ENCODE assay signal across 16 cellular contexts in genomic region chrX:71017396-71017939, GRCh38. TPM values are rescaled to one million over a fixed set of nuclear protein-coding genes. Genes with fewer than 3 reads are reported as not detected.
A peak's percentile ranks its signal among the peaks of the same experiment; 100 is the strongest.
DNase-seq lines count a peak whose midpoint lies in the region; ATAC-seq and TF ChIP-seq lines count a peak whose summit lies in the region.
"Had no signal": no experiment of that assay in that cellular context is flagged by ENCODE, and none has a peak within 500 bp of the region (broad histone marks: within the 10 kb centered on the region; RNA-seq: fewer than 3 reads in every experiment).

No MANE protein-coding gene starts in this region.

- no peaks in the 10 kb centered on the region for H3K36me3 ChIP-seq in CD8-positive, alpha-beta memory T cell (ENCODE audit: insufficient read depth, low read length)
- H3K36me3 ChIP-seq: Peyer's patch had no signal

- in situ Hi-C loops in astrocyte of the cerebellum (cut with HindIII; ENCODE audit: low sequenced_read_pairs) = no loop called here

- H3K9me3 ChIP-seq in CD8-positive, alpha-beta memory T cell (ENCODE audit: low read length) = no peaks in the 10 kb centered on the region
- H3K9me3 ChIP-seq: BLaER1 treated with 17β-estradiol and CSF1 and Interleukin-3, amounts not matched to agents 10 nM and 100 nM; Peyer's patch had no signal

- H3K4me1 ChIP-seq in CD8-positive, alpha-beta memory T cell (ENCODE audit: insufficient read depth, low read length) = no peaks in the 10 kb centered on the region
- H3K4me1 ChIP-seq: BLaER1 treated with 17β-estradiol and CSF1 and Interleukin-3, amounts not matched to agents 10 nM and 100 nM; Peyer's patch had no signal

- no peak for DNase-seq in activated T-cell treated with anti-CD3 and anti-CD28 coated beads, Interleukin-2, amount 50 U/mL, for 72 hours
- DNase-seq in activated T-cell treated with anti-CD3 and anti-CD28 coated beads, Interleukin-2, amount 50 U/mL, for 24 hours = no peak
- DNase-seq in astrocyte of the cerebellum (ENCODE audit: low read depth) (peak; percentile 22), fibroblast of pulmonary artery (ENCODE audit: low read depth) (peak; percentile 4), retinal pigment epithelial cell (ENCODE audit: low read depth) (peak; percentile 28), HEK293T (ENCODE audit: extremely low spot score) (no peak)
- DNase-seq in CD8-positive, alpha-beta memory T cell = no peak
- DNase-seq: H9, NCI-H1092, NCI-H1694 treated with DMSO at 0.1 percent for 48 hours, Peyer's patch, SHP77 had no signal

- H3K27ac ChIP-seq in CD8-positive, alpha-beta memory T cell (ENCODE audit: low read depth, low read length) = no peak overlapping the region
- H3K27ac ChIP-seq: 22Rv1; BLaER1 treated with 17β-estradiol and CSF1 and Interleukin-3, amounts not matched to agents 10 nM and 100 nM; Peyer's patch had no signal

- H3K27me3 Mint-ChIP-seq in activated T-cell treated with anti-CD3 and anti-CD28 coated beads, Interleukin-2, amount 50 U/mL, for 72 hours (ENCODE audit: low read depth) = peaks cover 6% of the 10 kb centered on the region
- peaks cover 25% of the 10 kb centered on the region for H3K27me3 Mint-ChIP-seq in activated T-cell treated with anti-CD3 and anti-CD28 coated beads, Interleukin-2, amount 50 U/mL, for 24 hours
- H3K27me3 Mint-ChIP-seq in CD8-positive, alpha-beta memory T cell = peaks cover 0 to 5% of the 10 kb centered on the region in 2 donors

- POLR2A ChIA-PET in CD8-positive, alpha-beta memory T cell (lab: Charles Lee) = no interaction called here
- POLR2A ChIA-PET in HEK293T (lab: Yijun Ruan, JAX) = no interaction called here

- no peak for ATAC-seq in activated T-cell treated with anti-CD3 and anti-CD28 coated beads, Interleukin-2, amount 50 U/mL, for 72 hours (replicated peaks in 1 of 2)
- no peak for ATAC-seq in HG03442 (IDR thresholded peaks at IDR 0.05; ENCODE audit: unreplicated experiment)
- ATAC-seq: K562 had no signal

- H3K4me3 ChIP-seq in astrocyte of the cerebellum (ENCODE audit: low read depth, low read length) (no peak overlapping the region), fibroblast of pulmonary artery (replicated peaks; ENCODE audit: low read depth, low read length) (no peak overlapping the region), retinal pigment epithelial cell (ENCODE audit: low read length) (no peak overlapping the region)
- no peak overlapping the region for H3K4me3 ChIP-seq in CD8-positive, alpha-beta memory T cell (ENCODE audit: low read length)
- H3K4me3 ChIP-seq: BLaER1 treated with 17β-estradiol and CSF1 and Interleukin-3, amounts not matched to agents 10 nM and 100 nM; K562; Peyer's patch had no signal

- H3K27me3 ChIP-seq in CD8-positive, alpha-beta memory T cell (ENCODE audit: insufficient read depth, low read length, poor library complexity, severe bottlenecking) = no peaks in the 10 kb centered on the region
- H3K27me3 ChIP-seq: Peyer's patch had no signal

- CTCF ChIA-PET in CD8-positive, alpha-beta memory T cell (lab: Charles Lee) = no interaction called here
- CTCF ChIA-PET in HEK293T (lab: Yijun Ruan, JAX) = no interaction called here

- no peak overlapping the region for H3K4me3 Mint-ChIP-seq in activated T-cell treated with anti-CD3 and anti-CD28 coated beads, Interleukin-2, amount 50 U/mL, for 72 hours
- no peak overlapping the region for H3K4me3 Mint-ChIP-seq in activated T-cell treated with anti-CD3 and anti-CD28 coated beads, Interleukin-2, amount 50 U/mL, for 24 hours
- no peak overlapping the region for H3K4me3 Mint-ChIP-seq in CD8-positive, alpha-beta memory T cell
- H3K4me3 Mint-ChIP-seq: H9 had no signal

- peak overlapping the region; percentile 72 for H3K27ac Mint-ChIP-seq in activated T-cell treated with anti-CD3 and anti-CD28 coated beads, Interleukin-2, amount 50 U/mL, for 72 hours
- H3K27ac Mint-ChIP-seq in activated T-cell treated with anti-CD3 and anti-CD28 coated beads, Interleukin-2, amount 50 U/mL, for 24 hours = no peak overlapping the region
- no peak overlapping the region for H3K27ac Mint-ChIP-seq in CD8-positive, alpha-beta memory T cell
- H3K27ac Mint-ChIP-seq: H9 had no signal

- TF ChIP-seq CTCF in astrocyte of the cerebellum (IDR thresholded peaks at IDR 0.05; ENCODE audit: low read depth, low read length, missing control alignments) = no peak
- TF ChIP-seq CTCF in fibroblast of pulmonary artery (IDR thresholded peaks at IDR 0.05; ENCODE audit: low read length, missing control alignments) = no peak
- no peak for TF ChIP-seq CTCF in retinal pigment epithelial cell (conservative IDR thresholded peaks at IDR 0.05; ENCODE audit: low read depth, low read length)

- H3K36me3 Mint-ChIP-seq in activated T-cell treated with anti-CD3 and anti-CD28 coated beads, Interleukin-2, amount 50 U/mL, for 72 hours (ENCODE audit: insufficient read depth in 2 of 2) = no peaks in the 10 kb centered on the region
- peaks cover 2% of the 10 kb centered on the region for H3K36me3 Mint-ChIP-seq in activated T-cell treated with anti-CD3 and anti-CD28 coated beads, Interleukin-2, amount 50 U/mL, for 24 hours (ENCODE audit: low read depth)
- peaks cover 0 to 5% (median 1%) of the 10 kb centered on the region in 3 donors for H3K36me3 Mint-ChIP-seq in CD8-positive, alpha-beta memory T cell

- no peaks in the 10 kb centered on the region for H3K4me1 Mint-ChIP-seq in activated T-cell treated with anti-CD3 and anti-CD28 coated beads, Interleukin-2, amount 50 U/mL, for 72 hours (ENCODE audit: low read depth)
- no peaks in the 10 kb centered on the region for H3K4me1 Mint-ChIP-seq in activated T-cell treated with anti-CD3 and anti-CD28 coated beads, Interleukin-2, amount 50 U/mL, for 24 hours (ENCODE audit: low read depth)
- H3K4me1 Mint-ChIP-seq in CD8-positive, alpha-beta memory T cell = no peaks in the 10 kb centered on the region

- H3K9me3 Mint-ChIP-seq in activated T-cell treated with anti-CD3 and anti-CD28 coated beads, Interleukin-2, amount 50 U/mL, for 72 hours = no peaks in the 10 kb centered on the region
- H3K9me3 Mint-ChIP-seq in activated T-cell treated with anti-CD3 and anti-CD28 coated beads, Interleukin-2, amount 50 U/mL, for 24 hours = no peaks in the 10 kb centered on the region
- H3K9me3 Mint-ChIP-seq in CD8-positive, alpha-beta memory T cell = no peaks in the 10 kb centered on the region

TF ChIP-seq in HEK293T, 16 proteins besides CTCF, POLR2A, EP300 and RAD21:
- TF ChIP-seq FOXA1 (IDR thresholded peaks at IDR 0.05) (no peak), CTBP1 (IDR thresholded peaks at IDR 0.05; ENCODE audit: borderline replicate concordance) (no peak), TARDBP (IDR thresholded peaks at IDR 0.05) (no peak), ZNF384 (IDR thresholded peaks at IDR 0.05) (no peak), FOXK2 (IDR thresholded peaks at IDR 0.05) (no peak), NFRKB (IDR thresholded peaks at IDR 0.05) (no peak), ELF4 (IDR thresholded peaks at IDR 0.05) (no peak), HDGF (IDR thresholded peaks at IDR 0.05; ENCODE audit: borderline replicate concordance) (no peak), L3MBTL2 (conservative IDR thresholded peaks at IDR 0.05) (no peak), FOXM1 (IDR thresholded peaks at IDR 0.05; ENCODE audit: borderline replicate concordance) (no peak)

RNA-seq across cellular contexts. Expression of gene SNX12, which starts 50.7 kb away (rescaled TPM):
- 10 to 100 TPM; 37.5 to 43.8 TPM for total RNA-seq in activated T-cell treated with anti-CD3 and anti-CD28 coated beads, Interleukin-2, amount 50 U/mL, for 72 hours
- total RNA-seq in CD8-positive, alpha-beta memory T cell = 10 to 100 TPM; 56.5 to 60.0 TPM
- polyA plus RNA-seq in CD8-positive, alpha-beta memory T cell = 4.3 TPM

Comparison
In these comparisons a context has a peak if more than half of its experiments do, and no peak if none do; other contexts are left out.
1. DNase-seq: peak in astrocyte of the cerebellum (single experiment), fibroblast of pulmonary artery (single experiment) and retinal pigment epithelial cell (single experiment); none in activated T-cell treated with anti-CD3 and anti-CD28 coated beads, Interleukin-2, amount 50 U/mL, for 72 hours (0 of 2), activated T-cell treated with anti-CD3 and anti-CD28 coated beads, Interleukin-2, amount 50 U/mL, for 24 hours (single experiment), CD8-positive, alpha-beta memory T cell (0 of 5) and HEK293T (single experiment).